Comparison of ENCODE assay signal across 13 cellular contexts in the genomic region with DNA sequence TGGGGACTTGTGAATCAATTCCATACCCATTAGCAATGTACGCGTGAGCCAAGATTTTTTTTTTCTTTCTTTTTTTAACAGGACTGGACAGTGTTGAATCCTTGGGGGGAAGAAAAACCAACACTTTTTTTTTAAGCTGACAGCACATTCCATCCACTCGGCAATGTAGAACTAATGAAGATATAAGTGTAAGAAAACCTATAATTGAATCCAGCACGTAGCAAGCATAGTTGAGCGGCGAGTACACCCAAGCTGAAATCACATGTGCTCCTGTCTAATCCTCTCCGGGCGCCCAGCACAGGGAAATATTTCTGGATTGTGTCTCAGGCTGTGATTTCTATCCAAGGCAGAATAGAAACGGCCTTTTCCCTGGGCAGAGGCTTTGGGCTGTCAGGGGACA.
A peak's percentile ranks its signal among the peaks of the same experiment; 100 is the strongest.
DNase-seq lines count a peak whose midpoint lies in the region; ATAC-seq and TF ChIP-seq lines count a peak whose summit lies in the region.
"Had no signal": no experiment of that assay in that cellular context is flagged by ENCODE, and none has a peak within 500 bp of the region (broad histone marks: within the 10 kb centered on the region; RNA-seq: fewer than 3 reads in every experiment).

No MANE protein-coding gene starts in this region.

- H3K9me2 ChIP-seq in GM23338 (ENCODE audit: insufficient read depth): peaks cover 5% of the 10 kb centered on the region; the same call in 1 of the 2 replicates
- no peaks in the 10 kb centered on the region for H3K9me2 ChIP-seq in MM.1S (replicated peaks; ENCODE audit: insufficient read depth, low read length)

- no peaks in the 10 kb centered on the region for H4K20me1 ChIP-seq in GM23338 (replicated peaks; ENCODE audit: insufficient read depth)
- H4K20me1 ChIP-seq in smooth muscle cell (ENCODE audit: low read depth): no peaks in the 10 kb centered on the region
- H4K20me1 ChIP-seq in MM.1S (ENCODE audit: insufficient read depth, low read length): no peaks in the 10 kb centered on the region

- no peaks in the 10 kb centered on the region for H3K9me3 ChIP-seq in breast epithelium
- no peaks in the 10 kb centered on the region for H3K9me3 ChIP-seq in smooth muscle cell (replicated peaks; ENCODE audit: low read depth)
- H3K9me3 ChIP-seq in MM.1S (replicated peaks; ENCODE audit: insufficient read depth, low read length): no peaks in the 10 kb centered on the region

- H3K9ac ChIP-seq in smooth muscle cell (ENCODE audit: low read depth) (no peak overlapping the region), MM.1S (ENCODE audit: low read length) (no peak overlapping the region)

- H3K27me3 ChIP-seq in GM23338 (ENCODE audit: insufficient read depth) (no peaks in the 10 kb centered on the region), breast epithelium (no peaks in the 10 kb centered on the region), smooth muscle cell (ENCODE audit: low read depth) (no peaks in the 10 kb centered on the region), MM.1S (replicated peaks; ENCODE audit: insufficient read depth, low read length) (no peaks in the 10 kb centered on the region)

- TF ChIP-seq POLR2A in breast epithelium (IDR thresholded peaks at IDR 0.05): no peak

- H3K4me2 ChIP-seq in GM23338 (no peak overlapping the region), smooth muscle cell (peak overlapping the region; percentile 70), MM.1S (ENCODE audit: low read depth, low read length) (no peak overlapping the region)

- peaks cover 11% of the 10 kb centered on the region for H3K4me1 Mint-ChIP-seq in GM23338
- H3K4me1 Mint-ChIP-seq: activated naive CD8-positive, alpha-beta T cell treated with anti-CD3 and anti-CD28 coated beads, Interleukin-2, amount 50 U/mL, for 24 hours had no signal

- H2AFZ ChIP-seq in GM23338 (peak overlapping the region; percentile 91; the same call in 1 of the 2 replicates), smooth muscle cell (ENCODE audit: low read depth) (no peak overlapping the region), MM.1S (ENCODE audit: low read length) (no peak overlapping the region)

- 15% methylated on average over 9 of the region's 9 CpGs for WGBS in smooth muscle cell (ENCODE audit: low lambda C conversion rate)

- no peak overlapping the region for H3K4me3 Mint-ChIP-seq in GM23338
- H3K4me3 Mint-ChIP-seq: activated naive CD8-positive, alpha-beta T cell treated with anti-CD3 and anti-CD28 coated beads, Interleukin-2, amount 50 U/mL, for 24 hours; T-helper 1 cell treated with Interleukin-12 subunit alpha and Interleukin-12 subunit beta and Interleukin-4 antibody, amounts not matched to agents 30 μg/mL and 1 μg/mL, for 36 hours had no signal

- H3K36me3 Mint-ChIP-seq in GM23338 (ENCODE audit: low read depth): no peaks in the 10 kb centered on the region

- no peaks in the 10 kb centered on the region for H3F3A ChIP-seq in GM23338 (replicated peaks; ENCODE audit: low read depth)
- no peaks in the 10 kb centered on the region for H3F3A ChIP-seq in smooth muscle cell (ENCODE audit: low read depth)
- H3F3A ChIP-seq in MM.1S (ENCODE audit: insufficient read depth, low read length): no peaks in the 10 kb centered on the region

- no peak overlapping the region for H3K27ac Mint-ChIP-seq in GM23338
- H3K27ac Mint-ChIP-seq: activated naive CD8-positive, alpha-beta T cell treated with anti-CD3 and anti-CD28 coated beads, Interleukin-2, amount 50 U/mL, for 24 hours; T-helper 1 cell treated with Interleukin-12 subunit alpha and Interleukin-12 subunit beta and Interleukin-4 antibody, amounts not matched to agents 30 μg/mL and 1 μg/mL, for 36 hours had no signal

- no peaks in the 10 kb centered on the region for H3K9me3 Mint-ChIP-seq in GM23338
- H3K9me3 Mint-ChIP-seq: activated naive CD8-positive, alpha-beta T cell treated with anti-CD3 and anti-CD28 coated beads, Interleukin-2, amount 50 U/mL, for 24 hours; T-helper 1 cell treated with Interleukin-12 subunit alpha and Interleukin-12 subunit beta and Interleukin-4 antibody, amounts not matched to agents 30 μg/mL and 1 μg/mL, for 36 hours had no signal

- H3K27me3 Mint-ChIP-seq in GM23338 (ENCODE audit: insufficient read depth, low read depth, poor library complexity): peaks cover 10% of the 10 kb centered on the region

- H3K79me2 ChIP-seq in GM23338 (replicated peaks; ENCODE audit: insufficient read depth) (no peaks in the 10 kb centered on the region), smooth muscle cell (ENCODE audit: low read depth) (no peaks in the 10 kb centered on the region), MM.1S (ENCODE audit: low read length) (no peaks in the 10 kb centered on the region)

- H3K36me3 ChIP-seq in GM23338 (ENCODE audit: insufficient read depth): no peaks in the 10 kb centered on the region
- H3K36me3 ChIP-seq in breast epithelium: no peaks in the 10 kb centered on the region
- no peaks in the 10 kb centered on the region for H3K36me3 ChIP-seq in smooth muscle cell (ENCODE audit: low read depth)
- H3K36me3 ChIP-seq in MM.1S (replicated peaks; ENCODE audit: insufficient read depth, low read length): no peaks in the 10 kb centered on the region

- H3K4me3 ChIP-seq in GM23338 (no peak overlapping the region), breast epithelium (peak overlapping the region in 1 of 3 donors; percentile 27), smooth muscle cell (no peak overlapping the region), MM.1S (ENCODE audit: low read length) (no peak overlapping the region)

- TF ChIP-seq CTCF in GM23338 (conservative IDR thresholded peaks at IDR 0.05; ENCODE audit: low read depth in 2 of 2) (no peak), breast epithelium (IDR thresholded peaks at IDR 0.05) (no peak), smooth muscle cell (IDR thresholded peaks at IDR 0.05; ENCODE audit: borderline replicate concordance, insufficient read depth, poor library complexity, severe bottlenecking) (no peak), MM.1S (IDR thresholded peaks at IDR 0.05; ENCODE audit: low read length) (no peak)

- no peak for ATAC-seq in GM23338
- ATAC-seq: activated naive CD8-positive, alpha-beta T cell treated with anti-CD3 and anti-CD28 coated beads, Interleukin-2, amount 50 U/mL, for 24 hours had no signal

- intact Hi-C loops in breast epithelium (cut with DNase I; ENCODE audit: low total_unique reads): no loop called here

- H3K27ac ChIP-seq in GM23338 (ENCODE audit: low read depth): no peak overlapping the region
- H3K27ac ChIP-seq in breast epithelium: peak overlapping the region; percentile 64 to 67
- peak overlapping the region; percentile 25 for H3K27ac ChIP-seq in smooth muscle cell (ENCODE audit: low read depth)
- no peak overlapping the region for H3K27ac ChIP-seq in MM.1S (ENCODE audit: low read length)

- DNase-seq in GM23338 (ENCODE audit: low spot score): no peak
- DNase-seq in breast epithelium (ENCODE audit: low spot score in 2 of 2): no peak
- peak; percentile 35 for DNase-seq in hepatic stellate cell (ENCODE audit: low spot score)
- DNase-seq in smooth muscle cell (lab: John Stamatoyannopoulos, UW; ENCODE audit: unreplicated experiment): no peak
- DNase-seq in stimulated activated CD4-positive, alpha-beta T cell treated with anti-CD3 and anti-CD28 coated beads, Interleukin-15, amount 100 ng/mL, for 24 hours: no peak
- DNase-seq in stimulated activated CD4-positive, alpha-beta T cell treated with anti-CD3 and anti-CD28 coated beads, Interleukin-4, amount 100 ng/mL, for 1 hour: no peak
- DNase-seq in MM.1S: no peak
- DNase-seq in UCSD-AML1 (lab: John Stamatoyannopoulos, UW; ENCODE audit: unreplicated experiment): no peak
- DNase-seq: activated naive CD8-positive, alpha-beta T cell treated with anti-CD3 and anti-CD28 coated beads, Interleukin-2, amount 50 U/mL, for 24 hours; DMS79; GOT3; NCI-H1048 had no signal

- H3K4me1 ChIP-seq in GM23338 (ENCODE audit: insufficient read depth) (0 out of 2 replicates have a peak, but pooled peaks cover 2% of the 10 kb centered on the region), breast epithelium (peaks cover 3 to 9% of the 10 kb centered on the region in 2 donors), smooth muscle cell (ENCODE audit: low read depth) (no peaks in the 10 kb centered on the region), MM.1S (ENCODE audit: low read length) (no peaks in the 10 kb centered on the region)

TF ChIP-seq in GM23338, 12 proteins besides CTCF, POLR2A, EP300 and RAD21 (continues in another document):
- no peak for TF ChIP-seq ZNF331 (CRISPR knock-in tag; IDR thresholded peaks at IDR 0.05; ENCODE audit: low read depth)

Comparison
In these comparisons a context has a peak if more than half of its experiments do, and no peak if none do; other contexts are left out.
1. H3K27ac ChIP-seq: peak in breast epithelium (2 of 2) and smooth muscle cell (single experiment); none in GM23338 (single experiment) and MM.1S (single experiment).